ENCODE assay signal across 1 cellular context in genomic region chr1:26788515-26788785, GRCh38.
A peak's percentile ranks its signal among the peaks of the same experiment; 100 is the strongest.
TF ChIP-seq lines count a peak whose summit lies in the region.

No MANE protein-coding gene starts in this region.

TF ChIP-seq in H1, 55 proteins besides CTCF, POLR2A, EP300 and RAD21:
- no peak for TF ChIP-seq KDM5A (IDR thresholded peaks at IDR 0.05; ENCODE audit: low read length)
- TF ChIP-seq NRF1 (IDR thresholded peaks at IDR 0.05; ENCODE audit: low read depth, low read length): no peak
- TF ChIP-seq FOSL1 (IDR thresholded peaks at IDR 0.05; ENCODE audit: insufficient read depth, low read depth, low read length): no peak
- TF ChIP-seq RXRA (IDR thresholded peaks at IDR 0.05; ENCODE audit: insufficient read depth, low read depth, low read length): no peak
- no peak for TF ChIP-seq ZNF274 (IDR thresholded peaks at IDR 0.05; ENCODE audit: borderline replicate concordance, extremely low read depth, low read length)
- no peak for TF ChIP-seq EGR1 (IDR thresholded peaks at IDR 0.05; ENCODE audit: borderline replicate concordance, low read depth, low read length)
- TF ChIP-seq TBP (IDR thresholded peaks at IDR 0.05; ENCODE audit: low read depth, low read length): no peak
- 0 out of 2 replicates have a peak, but pooled peaks have one; percentile 0 for TF ChIP-seq POLR2AphosphoS5 (IDR thresholded peaks at IDR 0.05; ENCODE audit: low read depth, low read length)
- TF ChIP-seq EZH2 (IDR thresholded peaks at IDR 0.05; ENCODE audit: low read depth, low read length, severe bottlenecking): no peak
- TF ChIP-seq JUN (IDR thresholded peaks at IDR 0.05; ENCODE audit: low read depth, low read length): no peak
- TF ChIP-seq GTF2F1 (IDR thresholded peaks at IDR 0.05; ENCODE audit: borderline replicate concordance, low read depth, low read length): no peak
- TF ChIP-seq MAX (IDR thresholded peaks at IDR 0.05): no peak
- no peak for TF ChIP-seq HDAC6 (IDR thresholded peaks at IDR 0.05; ENCODE audit: low read depth, low read length)
- TF ChIP-seq SRF (IDR thresholded peaks at IDR 0.05; ENCODE audit: low read depth, low read length): no peak
- 0 out of 4 replicates have a peak, but pooled peaks of 1 of the 2 experiments have one; percentile 29 for TF ChIP-seq HDAC2 (IDR thresholded peaks at IDR 0.05; ENCODE audit: borderline replicate concordance in 1 of 2, low read depth in 2 of 2, low read length in 2 of 2)
- 0 out of 2 replicates have a peak, but pooled peaks have one; percentile 12 for TF ChIP-seq KDM1A (IDR thresholded peaks at IDR 0.05; ENCODE audit: borderline replicate concordance, low read length)
- TF ChIP-seq NANOG (IDR thresholded peaks at IDR 0.05; ENCODE audit: insufficient read depth, low read depth, low read length, poor library complexity, severe bottlenecking): no peak
- TF ChIP-seq TEAD4 (IDR thresholded peaks at IDR 0.05; ENCODE audit: low read depth, low read length): no peak
- TF ChIP-seq CHD7 (IDR thresholded peaks at IDR 0.05; ENCODE audit: insufficient replicate concordance, low read length): no peak
- no peak for TF ChIP-seq YY1 (IDR thresholded peaks at IDR 0.05; ENCODE audit: low read depth, low read length)
- TF ChIP-seq TAF1 (IDR thresholded peaks at IDR 0.05; ENCODE audit: low read depth, low read length): no peak
- TF ChIP-seq SIX5 (IDR thresholded peaks at IDR 0.05; ENCODE audit: low read depth, low read length): no peak
